In the genomic region with DNA sequence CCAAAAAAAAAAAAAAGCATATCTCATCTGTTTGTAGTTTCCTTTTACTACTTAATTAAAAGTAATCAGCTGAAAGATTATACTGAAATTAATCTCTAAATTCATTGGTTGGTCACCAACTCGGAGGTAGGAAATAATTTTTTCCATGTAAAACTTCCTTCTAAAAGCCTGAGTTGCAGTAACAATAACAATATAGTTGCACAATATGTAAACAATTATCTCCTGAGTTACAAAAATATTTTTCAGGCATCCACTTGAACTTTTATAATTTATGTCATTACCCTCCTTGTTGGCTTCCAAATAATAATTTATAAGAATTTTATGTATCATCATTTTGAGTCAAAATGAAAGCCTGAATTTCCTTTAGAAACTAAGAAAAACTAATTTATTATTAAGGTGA, we compare ENCODE assay signal across 23 cellular contexts. TPM values are rescaled to one million over a fixed set of nuclear protein-coding genes. Genes with fewer than 3 reads are reported as not detected.
DNase-seq lines count a peak whose midpoint lies in the region; ATAC-seq and TF ChIP-seq lines count a peak whose summit lies in the region.
"Had no signal": no experiment of that assay in that cellular context is flagged by ENCODE, and none has a peak within 500 bp of the region (broad histone marks: within the 10 kb centered on the region; RNA-seq: fewer than 3 reads in every experiment).

No MANE protein-coding gene starts in this region.

- H3K36me3 Mint-ChIP-seq in CD4-positive, alpha-beta T cell (ENCODE audit: low read depth) = no peaks in the 10 kb centered on the region
- H3K36me3 Mint-ChIP-seq in activated T-helper 1 cell treated with anti-CD3 and anti-CD28 coated beads, Interleukin-12 subunit alpha, Interleukin-12 subunit beta, Interleukin-2, Interleukin-4 antibody, amounts not matched to agents 30 ng/mL and 10 ng/mL and 1 ng/mL, durations not matched to agents 14 hours and 24 hours and 36 hours (ENCODE audit: low read depth) = no peaks in the 10 kb centered on the region
- H3K36me3 Mint-ChIP-seq: activated naive CD4-positive, alpha-beta T cell treated with anti-CD3 and anti-CD28 coated beads, Interleukin-2, amount 50 U/mL, for 24 hours had no signal

- intact Hi-C loops in CD4-positive, alpha-beta T cell (cut with DNase I, micrococcal nuclease) = no loop called here
- intact Hi-C loops in activated T-helper 1 cell treated with anti-CD3 and anti-CD28 coated beads, Interleukin-12 subunit alpha, Interleukin-12 subunit beta, Interleukin-2, Interleukin-4 antibody, amounts not matched to agents 30 ng/mL and 10 ng/mL and 1 ng/mL, durations not matched to agents 14 hours and 24 hours and 36 hours (cut with micrococcal nuclease) = no loop called here

- no peaks in the 10 kb centered on the region for H4K20me1 ChIP-seq in osteoblast (ENCODE audit: insufficient read depth, low read length)

- DNase-seq in CD1c-positive myeloid dendritic cell (ENCODE audit: extremely low spot score) = peak; percentile 75
- DNase-seq in LHCN-M2 (ENCODE audit: low read depth) = peak; percentile 29
- DNase-seq in epithelial cell of prostate (ENCODE audit: low read depth, low spot score) = no peak
- DNase-seq in osteoblast (ENCODE audit: insufficient read length, low spot score, missing footprints) = no peak
- no peak for DNase-seq in NCI-H526 (lab: John Stamatoyannopoulos, UW)
- DNase-seq in dermis blood vessel endothelial cell = no peak
- DNase-seq in CD4-positive, alpha-beta T cell = no peak
- no peak for DNase-seq in activated T-helper 1 cell treated with anti-CD3 and anti-CD28 coated beads, Interleukin-12 subunit alpha, Interleukin-12 subunit beta, Interleukin-2, Interleukin-4 antibody, amounts not matched to agents 30 ng/mL and 10 ng/mL and 1 ng/mL, durations not matched to agents 14 hours and 24 hours and 36 hours (ENCODE audit: low spot score)
- DNase-seq: activated CD4-positive, alpha-beta T cell treated with anti-CD3 and anti-CD28 coated beads, Interleukin-2, amount 10 ng/mL, durations not matched to agents 24 days and 14 days; mammary epithelial cell; MG63; NCI-H1694; NCI-H345; nucleus accumbens; PC-9; stimulated activated CD4-positive, alpha-beta T cell treated with anti-CD3 and anti-CD28 coated beads, Interleukin-4, amount 100 ng/mL, for 1 hour; stimulated activated naive CD4-positive, alpha-beta T cell had no signal

- no peak overlapping the region for H3K27ac Mint-ChIP-seq in CD4-positive, alpha-beta T cell
- no peak overlapping the region for H3K27ac Mint-ChIP-seq in activated T-helper 1 cell treated with anti-CD3 and anti-CD28 coated beads, Interleukin-12 subunit alpha, Interleukin-12 subunit beta, Interleukin-2, Interleukin-4 antibody, amounts not matched to agents 30 ng/mL and 10 ng/mL and 1 ng/mL, durations not matched to agents 14 hours and 24 hours and 36 hours
- H3K27ac Mint-ChIP-seq: activated CD4-positive, alpha-beta T cell treated with anti-CD3 and anti-CD28 coated beads, Interleukin-2, amount 10 ng/mL, durations not matched to agents 24 days and 14 days; activated naive CD4-positive, alpha-beta T cell treated with anti-CD3 and anti-CD28 coated beads, Interleukin-2, amount 50 U/mL, for 24 hours; T-helper 1 cell treated with Interleukin-12 subunit alpha and Interleukin-12 subunit beta and Interleukin-4 antibody, amounts not matched to agents 30 μg/mL and 1 μg/mL, for 36 hours had no signal

- no peaks in the 10 kb centered on the region for H3K4me1 Mint-ChIP-seq in CD4-positive, alpha-beta T cell (ENCODE audit: low read depth)
- H3K4me1 Mint-ChIP-seq in activated T-helper 1 cell treated with anti-CD3 and anti-CD28 coated beads, Interleukin-12 subunit alpha, Interleukin-12 subunit beta, Interleukin-2, Interleukin-4 antibody, amounts not matched to agents 30 ng/mL and 10 ng/mL and 1 ng/mL, durations not matched to agents 14 hours and 24 hours and 36 hours (ENCODE audit: low read depth) = no peaks in the 10 kb centered on the region
- H3K4me1 Mint-ChIP-seq: activated CD4-positive, alpha-beta T cell treated with anti-CD3 and anti-CD28 coated beads, Interleukin-2, amount 10 ng/mL, durations not matched to agents 24 days and 14 days; activated naive CD4-positive, alpha-beta T cell treated with anti-CD3 and anti-CD28 coated beads, Interleukin-2, amount 50 U/mL, for 24 hours; central memory CD8-positive, alpha-beta T cell had no signal

- H3K36me3 ChIP-seq in osteoblast (ENCODE audit: insufficient read depth, low read length) = no peaks in the 10 kb centered on the region
- H3K36me3 ChIP-seq: ascending aorta, MG63, SJSA1, thoracic aorta had no signal

- ATAC-seq in CD4-positive, alpha-beta T cell (ENCODE audit: poor library complexity) = no peak

- H3K4me2 ChIP-seq in osteoblast (ENCODE audit: insufficient read depth, low read length) = peak overlapping the region; percentile 79

- CTCF ChIA-PET in CD4-positive, alpha-beta T cell (lab: Charles Lee) = no interaction called here

- no peaks in the 10 kb centered on the region for H3K79me2 ChIP-seq in osteoblast (ENCODE audit: insufficient read depth, low read length)

- peaks cover 4% of the 10 kb centered on the region for H3K27me3 Mint-ChIP-seq in CD4-positive, alpha-beta T cell
- no peaks in the 10 kb centered on the region for H3K27me3 Mint-ChIP-seq in activated T-helper 1 cell treated with anti-CD3 and anti-CD28 coated beads, Interleukin-12 subunit alpha, Interleukin-12 subunit beta, Interleukin-2, Interleukin-4 antibody, amounts not matched to agents 30 ng/mL and 10 ng/mL and 1 ng/mL, durations not matched to agents 14 hours and 24 hours and 36 hours (ENCODE audit: insufficient read depth)
- H3K27me3 Mint-ChIP-seq: activated CD4-positive, alpha-beta T cell treated with anti-CD3 and anti-CD28 coated beads, Interleukin-2, amount 10 ng/mL, durations not matched to agents 24 days and 14 days had no signal

- H3K4me3 ChIP-seq in osteoblast (ENCODE audit: insufficient read depth, low read length) = no peak overlapping the region
- H3K4me3 ChIP-seq: ascending aorta, MG63, PC-9, SJSA1, thoracic aorta had no signal

- no peak overlapping the region for H3K4me3 Mint-ChIP-seq in CD4-positive, alpha-beta T cell
- H3K4me3 Mint-ChIP-seq in activated T-helper 1 cell treated with anti-CD3 and anti-CD28 coated beads, Interleukin-12 subunit alpha, Interleukin-12 subunit beta, Interleukin-2, Interleukin-4 antibody, amounts not matched to agents 30 ng/mL and 10 ng/mL and 1 ng/mL, durations not matched to agents 14 hours and 24 hours and 36 hours = no peak overlapping the region
- H3K4me3 Mint-ChIP-seq: activated CD4-positive, alpha-beta T cell treated with anti-CD3 and anti-CD28 coated beads, Interleukin-2, amount 10 ng/mL, durations not matched to agents 24 days and 14 days; activated naive CD4-positive, alpha-beta T cell treated with anti-CD3 and anti-CD28 coated beads, Interleukin-2, amount 50 U/mL, for 24 hours; central memory CD8-positive, alpha-beta T cell; T-helper 1 cell treated with Interleukin-12 subunit alpha and Interleukin-12 subunit beta and Interleukin-4 antibody, amounts not matched to agents 30 μg/mL and 1 μg/mL, for 36 hours had no signal

- no peak overlapping the region for H2AFZ ChIP-seq in osteoblast (ENCODE audit: low read length)
- H2AFZ ChIP-seq: PC-9 had no signal

- no peaks in the 10 kb centered on the region for H3K9me3 ChIP-seq in osteoblast (ENCODE audit: low read depth, low read length)
- H3K9me3 ChIP-seq in CD4-positive, alpha-beta T cell (ENCODE audit: control insufficient read depth, low read length) = no peaks in the 10 kb centered on the region
- H3K9me3 ChIP-seq: ascending aorta, MG63, SJSA1, thoracic aorta had no signal

- H3K27ac ChIP-seq in epithelial cell of prostate = peak overlapping the region; percentile 60
- H3K27ac ChIP-seq in osteoblast (ENCODE audit: low read depth, low read length) = peak overlapping the region; percentile 90
- no peak overlapping the region for H3K27ac ChIP-seq in CD4-positive, alpha-beta T cell (ENCODE audit: low read depth, low read length)
- H3K27ac ChIP-seq: ascending aorta, PC-9, thoracic aorta had no signal

- no peak for TF ChIP-seq CTCF in osteoblast (IDR thresholded peaks at IDR 0.05; ENCODE audit: extremely low read depth, low read depth, low read length)
- TF ChIP-seq CTCF in CD4-positive, alpha-beta T cell (IDR thresholded peaks at IDR 0.05) = no peak

- POLR2A ChIA-PET in CD4-positive, alpha-beta T cell (lab: Charles Lee) = no interaction called here

- no peaks in the 10 kb centered on the region for H3K27me3 ChIP-seq in osteoblast (ENCODE audit: insufficient read depth, low read length)
- H3K27me3 ChIP-seq in CD4-positive, alpha-beta T cell (ENCODE audit: control insufficient read depth, insufficient read depth, low read length) = no peaks in the 10 kb centered on the region
- H3K27me3 ChIP-seq: ascending aorta, MG63, SJSA1 had no signal

- H3K9me3 Mint-ChIP-seq in CD4-positive, alpha-beta T cell = no peaks in the 10 kb centered on the region
- H3K9me3 Mint-ChIP-seq in activated T-helper 1 cell treated with anti-CD3 and anti-CD28 coated beads, Interleukin-12 subunit alpha, Interleukin-12 subunit beta, Interleukin-2, Interleukin-4 antibody, amounts not matched to agents 30 ng/mL and 10 ng/mL and 1 ng/mL, durations not matched to agents 14 hours and 24 hours and 36 hours = no peaks in the 10 kb centered on the region
- H3K9me3 Mint-ChIP-seq: activated naive CD4-positive, alpha-beta T cell treated with anti-CD3 and anti-CD28 coated beads, Interleukin-2, amount 50 U/mL, for 24 hours; central memory CD8-positive, alpha-beta T cell; T-helper 1 cell treated with Interleukin-12 subunit alpha and Interleukin-12 subunit beta and Interleukin-4 antibody, amounts not matched to agents 30 μg/mL and 1 μg/mL, for 36 hours had no signal

- H3K4me1 ChIP-seq in osteoblast (ENCODE audit: insufficient read depth, low read length) = peaks cover 17% of the 10 kb centered on the region
- H3K4me1 ChIP-seq: ascending aorta had no signal

RNA-seq across cellular contexts. Expression of a gene that starts 53.1 kb away (rescaled TPM):
- total RNA-seq in LHCN-M2 (2014; rRNA removed) (28.3 and 31.1 TPM in 2 replicates), osteoblast (42.7 and 56.0 TPM in 2 replicates), dermis blood vessel endothelial cell (41.9 and 53.0 TPM in 2 replicates)
- 12.0 TPM for polyA plus RNA-seq in LHCN-M2 (2012)
- 10 to 100 TPM; 85.5 to 91.2 TPM for total RNA-seq in CD4-positive, alpha-beta T cell
- total RNA-seq in activated T-helper 1 cell treated with anti-CD3 and anti-CD28 coated beads, Interleukin-12 subunit alpha, Interleukin-12 subunit beta, Interleukin-2, Interleukin-4 antibody, amounts not matched to agents 30 ng/mL and 10 ng/mL and 1 ng/mL, durations not matched to agents 14 hours and 24 hours and 36 hours = 58.6 and 62.1 TPM in 2 replicates

Comparison
In these comparisons a context has a peak if more than half of its experiments do, and no peak if none do; other contexts are left out.
1. DNase-seq: peak in CD1c-positive myeloid dendritic cell (single experiment) and LHCN-M2 (single experiment); none in epithelial cell of prostate (single experiment), osteoblast (single experiment), NCI-H526 (0 of 2), dermis blood vessel endothelial cell (single experiment), CD4-positive, alpha-beta T cell (0 of 10) and activated T-helper 1 cell treated with anti-CD3 and anti-CD28 coated beads, Interleukin-12 subunit alpha, Interleukin-12 subunit beta, Interleukin-2, Interleukin-4 antibody, amounts not matched to agents 30 ng/mL and 10 ng/mL and 1 ng/mL, durations not matched to agents 14 hours and 24 hours and 36 hours (single experiment).